13 cellular contexts compared by ENCODE assay signal in the genomic region with DNA sequence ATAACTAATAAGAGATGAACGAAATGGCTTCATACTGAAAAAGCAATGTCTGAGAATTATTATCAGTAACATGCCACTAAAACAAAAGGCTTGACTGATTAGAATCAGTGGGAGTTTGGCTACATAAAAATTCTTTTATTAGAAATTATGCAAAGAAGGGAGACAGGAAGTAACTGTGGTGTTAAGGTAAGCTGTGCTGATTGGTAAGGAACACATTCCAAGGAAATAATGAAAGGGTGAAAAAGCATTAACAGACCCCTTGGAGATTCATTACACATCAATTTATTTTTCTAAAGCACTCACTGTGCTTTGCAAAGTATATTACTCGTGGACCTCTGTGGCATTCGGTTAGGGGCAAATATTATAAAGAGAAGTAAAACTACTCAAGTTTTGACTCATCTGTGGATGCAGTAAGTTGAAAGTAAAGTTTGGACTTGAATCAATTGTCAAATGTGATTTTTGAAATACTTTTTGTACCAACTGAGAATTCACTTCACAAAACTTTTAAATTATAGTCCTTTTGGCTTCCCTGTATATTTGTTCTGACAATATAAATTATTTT.
DNase-seq lines count a peak whose midpoint lies in the region; ATAC-seq and FAIRE-seq lines count a peak whose summit lies in the region.
"Had no signal": no experiment of that assay in that cellular context is flagged by ENCODE, and none has a peak within 500 bp of the region (broad histone marks: within the 10 kb centered on the region; RNA-seq: fewer than 3 reads in every experiment).

No MANE protein-coding gene starts in this region.

- no peak overlapping the region for H3K4me2 ChIP-seq in GM23248 (ENCODE audit: unreplicated experiment)

- H3K9me2 ChIP-seq in GM23248 (ENCODE audit: insufficient read depth), result no peaks in the 10 kb centered on the region

- H3K4me1 ChIP-seq in GM23248 (ENCODE audit: insufficient read depth), result no peaks in the 10 kb centered on the region
- H3K4me1 ChIP-seq: Caco-2, right lobe of liver had no signal

- H3K9ac ChIP-seq in GM23248, result no peak overlapping the region

- no peaks in the 10 kb centered on the region for H3K9me3 ChIP-seq in GM23248 (ENCODE audit: low read depth)
- H3K9me3 ChIP-seq: Caco-2, right lobe of liver had no signal

- no peaks in the 10 kb centered on the region for H3K27me3 ChIP-seq in GM23248 (replicated peaks; ENCODE audit: insufficient read depth)
- H3K27me3 ChIP-seq: right lobe of liver had no signal

- H3K79me2 ChIP-seq in GM23248 (ENCODE audit: insufficient read depth), result no peaks in the 10 kb centered on the region

- H3K4me3 ChIP-seq in GM23248, result no peak overlapping the region
- H3K4me3 ChIP-seq: right lobe of liver had no signal

- H3K27ac ChIP-seq in GM23248, result no peak overlapping the region
- H3K27ac ChIP-seq: right lobe of liver had no signal

- ATAC-seq in GM18909 (IDR thresholded peaks at IDR 0.05; ENCODE audit: poor library complexity, unreplicated experiment) (peak; percentile 87), HG02642 (IDR thresholded peaks at IDR 0.05; ENCODE audit: poor library complexity, unreplicated experiment) (peak; percentile 71), HG03521 (IDR thresholded peaks at IDR 0.05; ENCODE audit: unreplicated experiment) (peak; percentile 70)
- ATAC-seq: right lobe of liver had no signal

- H3K36me3 ChIP-seq in GM23248 (ENCODE audit: low read depth), result no peaks in the 10 kb centered on the region
- H3K36me3 ChIP-seq: right lobe of liver had no signal

- H3F3A ChIP-seq in GM23248 (ENCODE audit: insufficient read depth), result no peaks in the 10 kb centered on the region

- no peak overlapping the region for H2AFZ ChIP-seq in GM23248

- no peak for DNase-seq in RKO (ENCODE audit: low spot score)
- no peak for DNase-seq in RCC 7860 (ENCODE audit: low spot score)
- DNase-seq in GM23248, result no peak
- no peak for DNase-seq in cerebellum (ENCODE audit: low spot score)
- DNase-seq: activated CD8-positive, alpha-beta memory T cell treated with anti-CD3 and anti-CD28 coated beads for 24 hours; Caco-2; naive B cell; NCI-H226; right lobe of liver had no signal

- 29 to 34% methylated on average over 3 of the region's 3 CpGs for WGBS in GM23248 (ENCODE audit: low coverage in 1 of 2, low lambda C conversion rate in 2 of 2, missing lambda C conversion rate in 2 of 2), 2 experiments

- in situ Hi-C loops in GM23248 (cut with MboI), result no loop called here

- FAIRE-seq in RCC 7860 (lab: Jason Lieb, UNC), result no peak
- FAIRE-seq: TTC549 had no signal

- H4K20me1 ChIP-seq in GM23248 (ENCODE audit: insufficient read depth), result no peaks in the 10 kb centered on the region
